In the genomic region with DNA sequence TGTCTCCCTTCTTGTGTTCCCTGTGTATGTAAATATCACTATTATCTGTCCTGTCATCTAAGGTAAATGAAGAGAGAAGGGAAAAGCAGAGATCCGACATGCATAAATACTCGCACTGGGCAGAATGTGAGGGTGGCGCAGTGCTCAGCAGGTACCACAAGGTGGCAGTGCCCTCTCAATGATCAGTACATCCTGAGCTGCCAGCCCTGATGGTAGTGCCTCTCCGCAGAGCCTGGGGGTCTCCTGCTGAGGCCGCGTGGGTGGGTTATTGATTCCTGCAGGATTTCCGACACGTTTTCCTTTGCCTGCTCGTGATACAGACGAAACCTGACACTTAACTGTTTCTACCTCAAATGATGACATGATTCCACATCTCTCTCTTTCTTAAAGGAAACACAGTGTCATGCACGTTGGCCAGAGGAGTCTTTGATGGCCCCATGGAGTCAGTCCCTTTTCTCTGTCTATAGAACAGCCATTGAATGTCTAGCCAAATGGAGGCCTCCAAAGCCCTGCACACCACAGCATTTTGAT, we compare ENCODE assay signal across 8 cellular contexts. TPM values are rescaled to one million over a fixed set of nuclear protein-coding genes. Genes with fewer than 3 reads are reported as not detected.
DNase-seq lines count a peak whose midpoint lies in the region; ATAC-seq, FAIRE-seq and TF ChIP-seq lines count a peak whose summit lies in the region.

No MANE protein-coding gene starts in this region.

- peak; percentile 95 for TF ChIP-seq CTCF in A673 (conservative IDR thresholded peaks at IDR 0.05; ENCODE audit: low read depth, low read length)

- H3K27me3 ChIP-seq in A673 (replicated peaks; ENCODE audit: insufficient read depth, low read depth, low read length, poor library complexity): peaks cover 8% of the 10 kb centered on the region

- POLR2A ChIA-PET in A673 (lab: Charles Lee; ENCODE audit: low non-redundant PET): no interaction called here

- peak; percentile 88 for FAIRE-seq in GM18507 (lab: Jason Lieb, UNC)

- intact Hi-C loops in A673 (cut with micrococcal nuclease; ENCODE audit: unreplicated experiment): loop anchor here (2.0 to 5.0 kb wide), 2 partner anchors 106 to 453 kb away; no protein-coding TSS in a partner anchor

- no peak overlapping the region for H3K27ac ChIP-seq in A673 (ENCODE audit: low read depth, low read length, poor library complexity, severe bottlenecking)

- no peak overlapping the region for H3K4me3 ChIP-seq in A673 (ENCODE audit: low read depth, low read length, poor library complexity, severe bottlenecking)

- DNase-seq in A673 (ENCODE audit: low spot score) (peak; percentile 83), GM18507 (ENCODE audit: extremely low spot score, insufficient read length, low read depth) (peak; percentile 54), NCI-H187 treated with DMSO at 0.1 percent for 48 hours (lab: John Stamatoyannopoulos, UW) (peak; percentile 1), UCSD-AML1 (lab: John Stamatoyannopoulos, UW; ENCODE audit: unreplicated experiment) (peak; percentile 64), brain pericyte (ENCODE audit: low read depth, low spot score) (peak; percentile 37), iris pigment epithelial cell (ENCODE audit: low read depth) (peak; percentile 53)
- peak; percentile 80 for DNase-seq in stimulated activated CD4-positive, alpha-beta T cell treated with anti-CD3 and anti-CD28 coated beads, Interleukin-15, amount 100 ng/mL, for 24 hours

- no TSS peak for BruUV-seq in A673 (replicated peaks; lab: Mats Ljungman, UMichigan)

- H3K9me3 ChIP-seq in A673 (ENCODE audit: low read depth, low read length, poor library complexity, severe bottlenecking): no peaks in the 10 kb centered on the region

- ATAC-seq in HG02943 (IDR thresholded peaks at IDR 0.05; ENCODE audit: low read depth, unreplicated experiment): peak; percentile 86

- CTCF ChIA-PET in A673 (lab: Charles Lee): interaction anchor here (0.6 to 1.8 kb wide), 3 partner anchors 160 to 275 kb away, joined by 3 to 19 read pairs (median 4); no protein-coding TSS in a partner anchor

- no peaks in the 10 kb centered on the region for H3K4me1 ChIP-seq in A673 (ENCODE audit: insufficient read depth, low read length, poor library complexity, severe bottlenecking)

- no peaks in the 10 kb centered on the region for H3K36me3 ChIP-seq in A673 (ENCODE audit: insufficient read depth, low read length, poor library complexity, severe bottlenecking)

RNA-seq across cellular contexts. Expression of gene RGR, which starts 19.8 kb away (rescaled TPM):
- total RNA-seq in A673 (2021): not detected in 2 replicates

RNA-seq across cellular contexts. Expression of gene LRIT1, which starts 23.3 kb away (rescaled TPM):
- total RNA-seq in A673 (2021): not detected in 2 replicates

RNA-seq across cellular contexts. Expression of gene LRIT2, which starts 39.3 kb away (rescaled TPM):
- total RNA-seq in A673 (2021): not detected in 2 replicates

Comparison
In these comparisons a context has a peak if more than half of its experiments do, and no peak if none do; other contexts are left out.
1. DNase-seq: peak in every context shown above with its lines; median percentile 83 in A673; 80 in stimulated activated CD4-positive, alpha-beta T cell treated with anti-CD3 and anti-CD28 coated beads, Interleukin-15, amount 100 ng/mL, for 24 hours; 64 in UCSD-AML1; 54 in GM18507; 53 in iris pigment epithelial cell; 37 in brain pericyte; 1 in NCI-H187 treated with DMSO at 0.1 percent for 48 hours.